24 cellular contexts compared by ENCODE assay signal in genomic region chr11:93791493-93791892, GRCh38. TPM values are rescaled to one million over a fixed set of nuclear protein-coding genes. Genes with fewer than 3 reads are reported as not detected.
DNase-seq lines count a peak whose midpoint lies in the region; TF ChIP-seq lines count a peak whose summit lies in the region.
"Had no signal": no experiment of that assay in that cellular context is flagged by ENCODE, and none has a peak within 500 bp of the region (broad histone marks: within the 10 kb centered on the region; RNA-seq: fewer than 3 reads in every experiment).

No MANE protein-coding gene starts in this region.

- H2BK120ac ChIP-seq in mesenchymal stem cell (ENCODE audit: low read depth, low read length) (no peak overlapping the region), trophoblast cell (ENCODE audit: insufficient read depth, low read length, poor library complexity) (no peak overlapping the region)

- H3K4ac ChIP-seq in mesenchymal stem cell (ENCODE audit: low read depth in 1 of 2, low read length in 2 of 2): no peak overlapping the region
- no peak overlapping the region for H3K4ac ChIP-seq in trophoblast cell (ENCODE audit: low read depth, low read length)

- H3K9ac ChIP-seq in Loucy (ENCODE audit: low read depth, low read length, poor library complexity, severe bottlenecking) (no peak overlapping the region), mesenchymal stem cell (ENCODE audit: low read length) (no peak overlapping the region), trophoblast cell (ENCODE audit: low read length) (no peak overlapping the region)
- H3K9ac ChIP-seq: BLaER1 treated with 17β-estradiol and CSF1 and Interleukin-3, amounts not matched to agents 10 nM and 100 nM had no signal

- H3F3A ChIP-seq in Loucy (ENCODE audit: low read depth): no peaks in the 10 kb centered on the region

- TF ChIP-seq CTCF in Loucy (conservative IDR thresholded peaks at IDR 0.05; ENCODE audit: low read length) (no peak), choroid plexus epithelial cell (conservative IDR thresholded peaks at IDR 0.05; ENCODE audit: low read depth, low read length) (no peak)

- no peak overlapping the region for H2BK5ac ChIP-seq in mesenchymal stem cell (ENCODE audit: low read depth, low read length, poor library complexity, severe bottlenecking)
- H2BK5ac ChIP-seq in trophoblast cell (ENCODE audit: low read depth, low read length, poor library complexity): no peak overlapping the region

- H3K9me3 Mint-ChIP-seq in activated CD4-positive, alpha-beta T cell treated with anti-CD3 and anti-CD28 coated beads, Interleukin-2, amount 10 ng/mL, durations not matched to agents 7 days and 5 days: no peaks in the 10 kb centered on the region
- H3K9me3 Mint-ChIP-seq: CD4-positive, alpha-beta T cell; HFFc6; IgD-negative memory B cell had no signal

- H3K79me1 ChIP-seq in mesenchymal stem cell (replicated peaks; ENCODE audit: low read length, poor library complexity, severe bottlenecking) (peaks cover 13% of the 10 kb centered on the region), trophoblast cell (ENCODE audit: low read length) (no peaks in the 10 kb centered on the region)

- H2AFZ ChIP-seq in Loucy (ENCODE audit: low read length) (no peak overlapping the region), mesenchymal stem cell (ENCODE audit: low read depth, low read length) (no peak overlapping the region), trophoblast cell (ENCODE audit: insufficient read depth, low read length, poor library complexity) (no peak overlapping the region)
- H2AFZ ChIP-seq: PC-9 had no signal

- H3K4me1 ChIP-seq in Loucy (ENCODE audit: insufficient read depth, low read length, poor library complexity, severe bottlenecking): peaks cover 29% of the 10 kb centered on the region
- H3K4me1 ChIP-seq in mesenchymal stem cell (ENCODE audit: control insufficient read depth, insufficient read depth, low read depth, low read length): no peaks in the 10 kb centered on the region
- no peaks in the 10 kb centered on the region for H3K4me1 ChIP-seq in trophoblast cell (ENCODE audit: control insufficient read depth in 1 of 2, insufficient read depth in 2 of 2, low read length in 2 of 2)
- H3K4me1 ChIP-seq: SJCRH30 had no signal

- H3K23ac ChIP-seq in mesenchymal stem cell (ENCODE audit: low read length in 2 of 2) (no peak overlapping the region), trophoblast cell (ENCODE audit: low read length) (no peak overlapping the region)

- no peak overlapping the region for H2AK5ac ChIP-seq in mesenchymal stem cell (ENCODE audit: low read length, severe bottlenecking)
- no peak overlapping the region for H2AK5ac ChIP-seq in trophoblast cell (ENCODE audit: low read length)

- H4K20me1 ChIP-seq in Loucy (ENCODE audit: insufficient read depth, low read length, poor library complexity, severe bottlenecking): peaks cover 64% of the 10 kb centered on the region

- 84% methylated on average over 4 of the region's 5 CpGs for WGBS in mesenchymal stem cell
- no CpG with 5 or more reads among the region's 5 CpGs for WGBS in trophoblast cell (ENCODE audit: extremely low coverage, insufficient coverage, insufficient read length)

- H3K9me2 ChIP-seq in Loucy (replicated peaks; ENCODE audit: low read depth, low read length): no peaks in the 10 kb centered on the region

- POLR2A ChIA-PET in activated CD4-positive, alpha-beta T cell treated with anti-CD3 and anti-CD28 coated beads, Interleukin-2, amount 10 ng/mL, durations not matched to agents 7 days and 5 days (lab: Charles Lee): no interaction called here

- peaks cover 19% of the 10 kb centered on the region for H3K4me1 Mint-ChIP-seq in activated CD4-positive, alpha-beta T cell treated with anti-CD3 and anti-CD28 coated beads, Interleukin-2, amount 10 ng/mL, durations not matched to agents 7 days and 5 days

- peak; percentile 27 for DNase-seq in HCEC 1CT
- peak; percentile 65 for DNase-seq in choroid plexus epithelial cell (ENCODE audit: low read depth)
- peak; percentile 48 for DNase-seq in iris pigment epithelial cell (ENCODE audit: low read depth)
- no peak for DNase-seq in NCI-H345 treated with DMSO at 0.1 percent for 48 hours (lab: John Stamatoyannopoulos, UW; ENCODE audit: unreplicated experiment)
- no peak for DNase-seq in mesenchymal stem cell
- no peak for DNase-seq in activated CD4-positive, alpha-beta T cell treated with anti-CD3 and anti-CD28 coated beads, Interleukin-2, amount 10 ng/mL, durations not matched to agents 7 days and 5 days
- DNase-seq in trophoblast cell: no peak
- DNase-seq: AML-193; CD4-positive, alpha-beta T cell; H7; HFFc6; NCI-H1105; NCI-H1436 treated with DMSO at 0.1 percent for 48 hours; NCI-H187 treated with DMSO at 0.1 percent for 48 hours; NCI-H2171 treated with DMSO at 0.1 percent for 48 hours; NCI-H446; NCI-H526; NCI-H82; PC-9; SJCRH30 had no signal

- H3K4me3 Mint-ChIP-seq in activated CD4-positive, alpha-beta T cell treated with anti-CD3 and anti-CD28 coated beads, Interleukin-2, amount 10 ng/mL, durations not matched to agents 7 days and 5 days: no peak overlapping the region
- H3K4me3 Mint-ChIP-seq: CD4-positive, alpha-beta T cell; HFFc6; IgD-negative memory B cell had no signal

- H3K4me2 ChIP-seq in Loucy (ENCODE audit: low read depth, low read length, poor library complexity, severe bottlenecking): peak overlapping the region; percentile 80
- no peak overlapping the region for H3K4me2 ChIP-seq in mesenchymal stem cell (ENCODE audit: low read length, poor library complexity, severe bottlenecking)
- H3K4me2 ChIP-seq in trophoblast cell (ENCODE audit: low read length): no peak overlapping the region
- H3K4me2 ChIP-seq: BLaER1 treated with 17β-estradiol and CSF1 and Interleukin-3, amounts not matched to agents 10 nM and 100 nM; PC-9 had no signal

- no peaks in the 10 kb centered on the region for H3K9me3 ChIP-seq in Loucy (ENCODE audit: insufficient read depth, low read depth, low read length)
- no peaks in the 10 kb centered on the region for H3K9me3 ChIP-seq in mesenchymal stem cell (ENCODE audit: control insufficient read depth, low read length)
- H3K9me3 ChIP-seq in trophoblast cell (ENCODE audit: insufficient read depth, low read depth, low read length): no peaks in the 10 kb centered on the region
- H3K9me3 ChIP-seq: BLaER1 treated with 17β-estradiol and CSF1 and Interleukin-3, amounts not matched to agents 10 nM and 100 nM; SJCRH30 had no signal

- no peak overlapping the region for H3K18ac ChIP-seq in mesenchymal stem cell (ENCODE audit: low read depth in 1 of 2, low read length in 2 of 2)
- no peak overlapping the region for H3K18ac ChIP-seq in trophoblast cell (ENCODE audit: low read length)

- H3K4me3 ChIP-seq in Loucy (ENCODE audit: low read length, poor library complexity, severe bottlenecking): no peak overlapping the region
- H3K4me3 ChIP-seq in choroid plexus epithelial cell (ENCODE audit: low read depth, low read length): no peak overlapping the region
- no peak overlapping the region for H3K4me3 ChIP-seq in mesenchymal stem cell (ENCODE audit: insufficient read depth in 1 of 2, low read depth in 1 of 2, low read length in 2 of 2)
- H3K4me3 ChIP-seq in trophoblast cell (ENCODE audit: low read depth, low read length): no peak overlapping the region
- H3K4me3 ChIP-seq: BLaER1 treated with 17β-estradiol and CSF1 and Interleukin-3, amounts not matched to agents 10 nM and 100 nM; PC-9; SJCRH30 had no signal

- H3K27ac Mint-ChIP-seq in activated CD4-positive, alpha-beta T cell treated with anti-CD3 and anti-CD28 coated beads, Interleukin-2, amount 10 ng/mL, durations not matched to agents 7 days and 5 days: no peak overlapping the region
- H3K27ac Mint-ChIP-seq: CD4-positive, alpha-beta T cell; HFFc6; IgD-negative memory B cell had no signal

- peaks cover 66% of the 10 kb centered on the region for H3K36me3 Mint-ChIP-seq in activated CD4-positive, alpha-beta T cell treated with anti-CD3 and anti-CD28 coated beads, Interleukin-2, amount 10 ng/mL, durations not matched to agents 7 days and 5 days (ENCODE audit: low read depth)

- H4K91ac ChIP-seq in mesenchymal stem cell (ENCODE audit: low read length): no peak overlapping the region
- no peak overlapping the region for H4K91ac ChIP-seq in trophoblast cell (ENCODE audit: low read depth, low read length)

- CTCF ChIA-PET in activated CD4-positive, alpha-beta T cell treated with anti-CD3 and anti-CD28 coated beads, Interleukin-2, amount 10 ng/mL, durations not matched to agents 7 days and 5 days (lab: Charles Lee): interaction anchor here (0.9 to 1.5 kb wide), 3 partner anchors 8 to 80 kb away, joined by 3 read pairs; no protein-coding TSS in a partner anchor

- H3K27me3 ChIP-seq in Loucy (ENCODE audit: insufficient read depth, low read length, poor library complexity, severe bottlenecking) (no peaks in the 10 kb centered on the region), mesenchymal stem cell (ENCODE audit: control insufficient read depth in 1 of 2, insufficient read depth in 1 of 2, low read length in 2 of 2) (no peaks in the 10 kb centered on the region), trophoblast cell (ENCODE audit: insufficient read depth, low read length) (no peaks in the 10 kb centered on the region)
- H3K27me3 ChIP-seq: BLaER1 treated with 17β-estradiol and CSF1 and Interleukin-3, amounts not matched to agents 10 nM and 100 nM; SJCRH30 had no signal

- H3K79me2 ChIP-seq in Loucy (ENCODE audit: insufficient read depth, low read length): peaks cover 63% of the 10 kb centered on the region
- H3K79me2 ChIP-seq in trophoblast cell (ENCODE audit: control insufficient read depth, insufficient read depth, low read length, poor library complexity): peaks cover 2% of the 10 kb centered on the region

- H4K8ac ChIP-seq in mesenchymal stem cell (ENCODE audit: low read length): no peak overlapping the region
- H4K8ac ChIP-seq in trophoblast cell (ENCODE audit: low read depth, low read length): no peak overlapping the region

- H2BK15ac ChIP-seq in mesenchymal stem cell (ENCODE audit: low read depth, poor library complexity, severe bottlenecking): no peak overlapping the region

- H3K27ac ChIP-seq in mesenchymal stem cell (ENCODE audit: low read length, poor library complexity, severe bottlenecking) (no peak overlapping the region), trophoblast cell (ENCODE audit: low read depth, low read length) (no peak overlapping the region)
- H3K27ac ChIP-seq: BLaER1 treated with 17β-estradiol and CSF1 and Interleukin-3, amounts not matched to agents 10 nM and 100 nM; PC-9; SJCRH30 had no signal

- H3K27me3 Mint-ChIP-seq in activated CD4-positive, alpha-beta T cell treated with anti-CD3 and anti-CD28 coated beads, Interleukin-2, amount 10 ng/mL, durations not matched to agents 7 days and 5 days: no peaks in the 10 kb centered on the region
- H3K27me3 Mint-ChIP-seq: CD4-positive, alpha-beta T cell; IgD-negative memory B cell had no signal

- H4K12ac ChIP-seq in trophoblast cell (ENCODE audit: low read depth, low read length): no peak overlapping the region

- no peak overlapping the region for H2BK12ac ChIP-seq in mesenchymal stem cell (ENCODE audit: low read length in 2 of 2)
- no peak overlapping the region for H2BK12ac ChIP-seq in trophoblast cell (ENCODE audit: low read length)

- H3K36me3 ChIP-seq in Loucy (ENCODE audit: insufficient read depth, low read length) (peaks cover 76% of the 10 kb centered on the region), mesenchymal stem cell (ENCODE audit: control insufficient read depth in 1 of 2, insufficient read depth in 2 of 2, low read depth in 1 of 2, low read length in 2 of 2) (peaks cover 23 to 84% of the 10 kb centered on the region in 2 experiments), trophoblast cell (ENCODE audit: control insufficient read depth in 1 of 2, insufficient read depth in 2 of 2, low read length in 2 of 2) (peaks cover 29 to 39% of the 10 kb centered on the region in 2 experiments)

- H3K14ac ChIP-seq in mesenchymal stem cell (ENCODE audit: low read length in 2 of 2) (no peak overlapping the region), trophoblast cell (ENCODE audit: low read length) (no peak overlapping the region)

RNA-seq across cellular contexts. Expression of gene MED17, which starts 7.4 kb away (rescaled TPM):
- 15.4 TPM for polyA plus RNA-seq in mesenchymal stem cell (2013, experiment 1 of 2)
- 18.2 TPM for polyA plus RNA-seq in mesenchymal stem cell (2013, experiment 2 of 2)
- total RNA-seq in activated CD4-positive, alpha-beta T cell treated with anti-CD3 and anti-CD28 coated beads, Interleukin-2, amount 10 ng/mL, durations not matched to agents 7 days and 5 days: 10 to 100 TPM; 40.7 to 42.1 TPM
- 22.5 and 23.6 TPM in 2 replicates for polyA plus RNA-seq in trophoblast cell (2013)

RNA-seq across cellular contexts. Expression of gene C11orf54, which starts 50.0 kb away (rescaled TPM):
- polyA plus RNA-seq in mesenchymal stem cell (2013, experiment 1 of 2): 8.9 TPM
- 9.0 TPM for polyA plus RNA-seq in mesenchymal stem cell (2013, experiment 2 of 2)
- total RNA-seq in activated CD4-positive, alpha-beta T cell treated with anti-CD3 and anti-CD28 coated beads, Interleukin-2, amount 10 ng/mL, durations not matched to agents 7 days and 5 days: 10 to 100 TPM; 14.5 to 22.5 TPM
- 11.3 and 12.1 TPM in 2 replicates for polyA plus RNA-seq in trophoblast cell (2013)

RNA-seq across cellular contexts. Expression of gene TAF1D, which starts 50.2 kb away (rescaled TPM):
- 117 TPM for polyA plus RNA-seq in mesenchymal stem cell (2013, experiment 1 of 2)
- 120 TPM for polyA plus RNA-seq in mesenchymal stem cell (2013, experiment 2 of 2)
- 100 to 1,000 TPM; 159 to 166 TPM for total RNA-seq in activated CD4-positive, alpha-beta T cell treated with anti-CD3 and anti-CD28 coated beads, Interleukin-2, amount 10 ng/mL, durations not matched to agents 7 days and 5 days
- polyA plus RNA-seq in trophoblast cell (2013): 148 and 162 TPM in 2 replicates

RNA-seq across cellular contexts. Expression of gene VSTM5, which starts 58.9 kb away (rescaled TPM):
- polyA plus RNA-seq in mesenchymal stem cell (2013, experiment 1 of 2): 0.03 TPM
- polyA plus RNA-seq in mesenchymal stem cell (2013, experiment 2 of 2): 0.05 TPM
- total RNA-seq in activated CD4-positive, alpha-beta T cell treated with anti-CD3 and anti-CD28 coated beads, Interleukin-2, amount 10 ng/mL, durations not matched to agents 7 days and 5 days: not detected
- polyA plus RNA-seq in trophoblast cell (2013): 0.18 and 0.22 TPM in 2 replicates
- total RNA-seq: CD4-positive, alpha-beta T cell; RPMI7951; SJCRH30 had no signal

Comparison
In these comparisons a context has a peak if more than half of its experiments do, and no peak if none do; other contexts are left out.
1. DNase-seq: peak in HCEC 1CT (single experiment), choroid plexus epithelial cell (single experiment) and iris pigment epithelial cell (single experiment); none in NCI-H345 treated with DMSO at 0.1 percent for 48 hours (single experiment), mesenchymal stem cell (single experiment), activated CD4-positive, alpha-beta T cell treated with anti-CD3 and anti-CD28 coated beads, Interleukin-2, amount 10 ng/mL, durations not matched to agents 7 days and 5 days (single experiment) and trophoblast cell (0 of 2).